In the genomic region with DNA sequence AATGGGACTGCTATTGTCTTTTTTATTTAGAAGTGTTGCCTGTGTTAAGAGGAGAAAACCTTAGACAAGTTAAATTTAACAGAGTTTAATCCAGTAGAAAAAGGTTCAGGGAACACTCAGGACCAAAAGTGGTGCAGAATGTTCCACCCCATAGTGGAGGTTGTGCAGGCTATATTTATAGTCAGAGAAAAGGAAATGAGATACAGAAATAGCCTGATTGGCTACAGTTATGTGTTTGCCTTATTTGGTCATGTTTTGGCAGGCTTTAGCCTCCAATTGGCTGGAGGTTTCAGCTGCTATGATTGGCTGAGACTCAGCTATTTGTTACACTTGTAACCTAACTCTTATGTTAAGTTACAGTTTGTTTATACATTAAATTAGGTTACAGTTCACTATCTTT, we compare ENCODE assay signal across 1 cellular context.
A peak's percentile ranks its signal among the peaks of the same experiment; 100 is the strongest.
TF ChIP-seq lines count a peak whose summit lies in the region.

No MANE protein-coding gene starts in this region.

TF ChIP-seq in H1, 55 proteins besides CTCF, POLR2A, EP300 and RAD21:
- TF ChIP-seq KDM4A (IDR thresholded peaks at IDR 0.05; ENCODE audit: low read depth, low read length, severe bottlenecking) (no peak), SRF (IDR thresholded peaks at IDR 0.05; ENCODE audit: low read depth, low read length) (peak; percentile 97)
